In the genomic region with DNA sequence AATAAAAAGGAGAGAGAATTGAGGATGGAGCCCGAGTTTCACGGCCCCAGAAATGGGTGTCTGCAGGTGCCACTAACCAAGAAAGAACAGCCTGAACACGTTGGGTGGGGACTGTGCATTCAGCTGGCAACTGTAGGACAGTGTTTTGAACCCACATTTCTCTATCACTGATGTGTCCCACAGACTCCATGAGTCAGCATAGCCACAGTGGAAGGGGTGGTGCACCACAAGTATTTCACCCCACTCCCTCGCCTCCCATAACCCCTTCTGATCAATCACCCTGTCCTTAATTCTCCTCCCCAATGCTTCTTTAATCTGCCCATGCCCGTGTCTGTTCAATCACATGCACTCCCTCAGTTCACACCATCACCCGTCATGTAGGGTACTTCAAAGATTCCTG, we compare ENCODE assay signal across 23 cellular contexts.
"Had no signal": no experiment of that assay in that cellular context is flagged by ENCODE, and none has a peak within 500 bp of the region (broad histone marks: within the 10 kb centered on the region; RNA-seq: fewer than 3 reads in every experiment).

No MANE protein-coding gene starts in this region.

- H3K4me3 Mint-ChIP-seq: mesothelial cell of epicardium; natural killer cell treated with Interleukin-12 subunit alpha and Interleukin-12 subunit beta and Interleukin-15 and Interleukin-18, amount 100 ng/mL, for 72 hours; neural crest cell had no signal

- ATAC-seq: heart right ventricle; left cardiac atrium; left lung; mucosa of descending colon; natural killer cell treated with Interleukin-12 subunit alpha and Interleukin-12 subunit beta and Interleukin-15 and Interleukin-18, amount 100 ng/mL, for 72 hours; pancreas; right lobe of liver had no signal

- DNase-seq: dermis blood vessel endothelial cell; effector memory CD4-positive, alpha-beta T cell; foreskin melanocyte; glutamatergic neuron; heart right ventricle; hippocampal formation; left cardiac atrium; left lung; mesenchymal stem cell; mucosa of descending colon; naive B cell; pancreas; right lobe of liver; stimulated activated CD4-positive, alpha-beta T cell treated with anti-CD3 and anti-CD28 coated beads, Interleukin-12 subunit alpha, Interleukin-12 subunit beta, amount 100 ng/mL, for 4 hours; stimulated activated CD4-positive, alpha-beta T cell treated with anti-CD3 and anti-CD28 coated beads, Interleukin-1b, Interleukin-23, amount 100 ng/mL, for 48 hours; stimulated activated CD4-positive, alpha-beta T cell treated with anti-CD3 and anti-CD28 coated beads, Interleukin-4, amount 100 ng/mL, for 1 hour; stimulated activated CD8-positive, alpha-beta memory T cell treated with anti-CD3 and anti-CD28 coated beads, Interleukin-4, amount 100 ng/mL, for 48 hours; stimulated activated naive CD4-positive, alpha-beta T cell treated with Interleukin-2 at 50 U/mL for 16 hours; upper lobe of left lung had no signal

- H3K36me3 Mint-ChIP-seq: naive B cell; natural killer cell treated with Interleukin-12 subunit alpha and Interleukin-12 subunit beta and Interleukin-15 and Interleukin-18, amount 100 ng/mL, for 72 hours had no signal

- H3K4me1 Mint-ChIP-seq: naive B cell, neural crest cell had no signal

- H3K27ac Mint-ChIP-seq: mesothelial cell of epicardium; naive B cell; natural killer cell treated with Interleukin-12 subunit alpha and Interleukin-12 subunit beta and Interleukin-15 and Interleukin-18, amount 100 ng/mL, for 72 hours; progenitor cell of endocrine pancreas had no signal
